Comparison of ENCODE assay signal across 33 cellular contexts in genomic region chr5:60477849-60478248, GRCh38.
"Had no signal": no experiment of that assay in that cellular context is flagged by ENCODE, and none has a peak within 500 bp of the region (broad histone marks: within the 10 kb centered on the region; RNA-seq: fewer than 3 reads in every experiment).

No MANE protein-coding gene starts in this region.

- H3K4me3 ChIP-seq: coronary artery, dorsolateral prefrontal cortex, esophagus muscularis mucosa, gastroesophageal sphincter, heart right ventricle had no signal

- H3K27me3 ChIP-seq: dorsolateral prefrontal cortex, esophagus muscularis mucosa, foreskin keratinocyte, gastroesophageal sphincter, heart right ventricle had no signal

- H3K9me3 ChIP-seq: esophagus muscularis mucosa, gastroesophageal sphincter had no signal

- H3K4me1 Mint-ChIP-seq: activated B cell treated with CpG ODN at 0.5 μM for 24 hours; activated T-helper 17 cell treated with anti-CD3 and anti-CD28 coated beads, Interleukin-2, amount 50 U/mL, for 72 hours; brain; central memory CD8-positive, alpha-beta T cell; T-helper 17 cell had no signal

- H3K36me3 Mint-ChIP-seq: activated naive CD8-positive, alpha-beta T cell; brain had no signal

- FAIRE-seq: bronchial epithelial cell had no signal

- H3K27ac Mint-ChIP-seq: activated B cell treated with CpG ODN at 0.5 μM for 24 hours; activated CD8-positive, alpha-beta T cell treated with anti-CD3 and anti-CD28 coated beads for 36 hours; activated naive CD8-positive, alpha-beta T cell; activated T-helper 17 cell treated with anti-CD3 and anti-CD28 coated beads, Interleukin-2, amount 50 U/mL, for 72 hours; brain; dendritic cell treated with granulocyte-macrophage colony-stimulating factor and Interleukin-4, amounts not matched to agents 40 ng/mL and 50 ng/mL, for 4 days; effector memory CD8-positive, alpha-beta T cell; T-helper 17 cell; T-helper 2 cell treated with Interferon-gamma antibody and Interleukin-4, amounts not matched to agents 5 μg/mL and 100 μg/mL, for 36 hours had no signal

- H3K27me3 Mint-ChIP-seq: activated CD8-positive, alpha-beta T cell treated with anti-CD3 and anti-CD28 coated beads for 36 hours; activated T-helper 17 cell treated with anti-CD3 and anti-CD28 coated beads, Interleukin-2, amount 50 U/mL, for 72 hours; central memory CD8-positive, alpha-beta T cell; dendritic cell treated with granulocyte-macrophage colony-stimulating factor and Interleukin-4, amounts not matched to agents 40 ng/mL and 50 ng/mL, for 4 days; effector memory CD8-positive, alpha-beta T cell; T-helper 17 cell had no signal

- H3K27ac ChIP-seq: dorsolateral prefrontal cortex, esophagus muscularis mucosa, foreskin keratinocyte, gastroesophageal sphincter, heart right ventricle, WERI-Rb-1 had no signal

- H3K4me3 Mint-ChIP-seq: activated B cell treated with CpG ODN at 0.5 μM for 24 hours; activated CD8-positive, alpha-beta T cell treated with anti-CD3 and anti-CD28 coated beads for 36 hours; activated naive CD8-positive, alpha-beta T cell; activated T-cell treated with anti-CD3 and anti-CD28 coated beads, Interleukin-2, amount 50 U/mL, for 4 hours; activated T-helper 17 cell treated with anti-CD3 and anti-CD28 coated beads, Interleukin-2, amount 50 U/mL, for 72 hours; brain; central memory CD8-positive, alpha-beta T cell; dendritic cell treated with granulocyte-macrophage colony-stimulating factor and Interleukin-4, amounts not matched to agents 40 ng/mL and 50 ng/mL, for 4 days; effector memory CD8-positive, alpha-beta T cell; T-helper 17 cell; T-helper 2 cell treated with Interferon-gamma antibody and Interleukin-4, amounts not matched to agents 5 μg/mL and 100 μg/mL, for 36 hours had no signal

- H3K9me3 Mint-ChIP-seq: activated CD8-positive, alpha-beta T cell treated with anti-CD3 and anti-CD28 coated beads for 36 hours; activated T-cell treated with anti-CD3 and anti-CD28 coated beads, Interleukin-2, amount 50 U/mL, for 4 hours; dendritic cell treated with granulocyte-macrophage colony-stimulating factor and Interleukin-4, amounts not matched to agents 40 ng/mL and 50 ng/mL, for 4 days; T-helper 2 cell treated with Interferon-gamma antibody and Interleukin-4, amounts not matched to agents 5 μg/mL and 100 μg/mL, for 36 hours had no signal

- H3K4me1 ChIP-seq: heart right ventricle had no signal

- H3K36me3 ChIP-seq: esophagus muscularis mucosa, gastroesophageal sphincter, heart right ventricle, WERI-Rb-1 had no signal

- DNase-seq: activated B cell treated with CpG ODN at 0.5 μM for 24 hours; activated CD4-positive, alpha-beta T cell treated with anti-CD3 and anti-CD28 coated beads for 48 hours; activated CD4-positive, alpha-beta T cell treated with anti-CD3 and anti-CD28 coated beads, Interleukin-2, amount 50 U/mL, for 1 hour; activated CD4-positive, alpha-beta T cell treated with anti-CD3 and anti-CD28 coated beads, Interleukin-2, amount 50 U/mL, for 48 hours; activated CD8-positive, alpha-beta memory T cell treated with anti-CD3 and anti-CD28 coated beads for 24 hours; activated CD8-positive, alpha-beta T cell treated with anti-CD3 and anti-CD28 coated beads for 36 hours; activated effector memory CD4-positive, alpha-beta T cell treated with Interleukin-2 at 50 U/mL for 16 hours; activated gamma-delta T cell treated with Interleukin-2 at 50 U/mL for 16 hours; activated naive CD4-positive, alpha-beta T cell treated with anti-CD3 and anti-CD28 coated beads, Interleukin-2, amount 50 U/mL, for 16 hours; activated naive CD4-positive, alpha-beta T cell treated with Interleukin-2 at 50 U/mL for 16 hours; activated T-cell treated with anti-CD3 and anti-CD28 coated beads, Interleukin-2, amount 50 U/mL, for 4 hours; amniotic stem cell; anterior cingulate cortex; dorsolateral prefrontal cortex; effector memory CD8-positive, alpha-beta T cell; erythroblast; foreskin keratinocyte; heart right ventricle; T-helper 1 cell; T-helper 17 cell; T1000; WERI-Rb-1 had no signal

- ATAC-seq: activated CD4-positive, CD25-positive, alpha-beta regulatory T cell treated with anti-CD3 and anti-CD28 coated beads, Interleukin-2, amount 50 U/mL, for 24 hours; activated CD8-positive, alpha-beta T cell treated with anti-CD3 and anti-CD28 coated beads for 36 hours; activated T-cell treated with anti-CD3 and anti-CD28 coated beads, Interleukin-2, amount 50 U/mL, for 4 hours; activated T-helper 17 cell treated with anti-CD3 and anti-CD28 coated beads, Interleukin-2, amount 50 U/mL, for 72 hours; effector memory CD8-positive, alpha-beta T cell; foreskin keratinocyte; gastroesophageal sphincter; heart right ventricle; T-helper 17 cell had no signal
